ENCODE assay signal across 13 cellular contexts in the genomic region with DNA sequence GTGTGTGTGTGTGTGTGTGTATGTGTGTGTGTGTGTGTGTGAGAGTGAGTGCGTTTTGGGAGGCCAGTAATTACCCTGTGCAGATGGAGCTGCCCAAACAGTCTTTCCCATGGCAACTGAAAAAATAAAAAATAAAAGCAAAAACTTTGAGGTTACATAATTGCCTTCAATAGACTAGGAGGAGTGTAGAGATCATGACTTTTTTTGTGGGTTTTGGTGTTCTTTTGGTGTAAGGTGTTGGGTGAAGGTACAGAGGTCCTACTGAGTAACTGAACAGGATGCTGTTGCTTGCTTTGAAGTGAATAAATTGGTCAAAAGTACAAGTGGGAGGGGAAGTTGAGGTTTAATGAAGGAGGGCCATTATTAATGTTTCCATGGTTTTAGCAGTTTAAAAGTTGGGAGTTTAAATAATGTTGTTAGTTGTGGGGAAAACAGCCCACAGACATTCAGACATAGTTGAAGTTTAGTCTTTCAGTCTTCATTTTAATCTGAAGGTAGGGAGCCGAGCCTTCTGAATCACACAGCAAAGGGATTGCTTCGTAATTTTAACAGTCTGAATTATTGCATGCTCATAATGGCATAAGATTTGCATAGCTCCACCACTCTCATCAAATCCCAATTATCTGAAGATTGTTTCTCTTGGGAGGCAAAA.
"Had no signal": no experiment of that assay in that cellular context is flagged by ENCODE, and none has a peak within 500 bp of the region (broad histone marks: within the 10 kb centered on the region; RNA-seq: fewer than 3 reads in every experiment).

No MANE protein-coding gene starts in this region.

- DNase-seq: activated CD4-positive, alpha-beta T cell treated with anti-CD3 and anti-CD28 coated beads, Interleukin-2, amount 10 ng/mL, durations not matched to agents 24 days and 14 days; activated T-cell treated with anti-CD3 and anti-CD28 coated beads, Interleukin-2, amount 50 U/mL, for 1 hour; aorta; hippocampal formation; nephron progenitor cell; stimulated activated CD4-positive, alpha-beta T cell treated with anti-CD3 and anti-CD28 coated beads, Interleukin-2, amount 100 ng/mL, for 48 hours; stimulated activated naive CD4-positive, alpha-beta T cell treated with Interleukin-2 at 50 U/mL for 16 hours; T1000; testis; WERI-Rb-1 had no signal

- H3K36me3 Mint-ChIP-seq: activated naive CD4-positive, alpha-beta T cell treated with anti-CD3 and anti-CD28 coated beads, Interleukin-2, amount 50 U/mL, for 24 hours had no signal

- H3K4me3 ChIP-seq: breast epithelium, lung, testis had no signal

- H3K9me3 ChIP-seq: testis had no signal

- H3K27ac Mint-ChIP-seq: activated CD4-positive, alpha-beta T cell treated with anti-CD3 and anti-CD28 coated beads, Interleukin-2, amount 10 ng/mL, durations not matched to agents 24 days and 14 days; activated naive CD4-positive, alpha-beta T cell treated with anti-CD3 and anti-CD28 coated beads, Interleukin-2, amount 50 U/mL, for 24 hours; nephron progenitor cell had no signal

- H3K4me3 Mint-ChIP-seq: activated CD4-positive, alpha-beta T cell treated with anti-CD3 and anti-CD28 coated beads, Interleukin-2, amount 10 ng/mL, durations not matched to agents 24 days and 14 days; activated naive CD4-positive, alpha-beta T cell treated with anti-CD3 and anti-CD28 coated beads, Interleukin-2, amount 50 U/mL, for 24 hours; nephron progenitor cell had no signal

- H3K36me3 ChIP-seq: breast epithelium, WERI-Rb-1 had no signal

- H3K4me1 Mint-ChIP-seq: activated naive CD4-positive, alpha-beta T cell treated with anti-CD3 and anti-CD28 coated beads, Interleukin-2, amount 50 U/mL, for 24 hours had no signal

- H3K27me3 ChIP-seq: breast epithelium, testis had no signal
